8 cellular contexts compared by ENCODE assay signal in genomic region chr15:68820589-68821189, GRCh38. TPM values are rescaled to one million over a fixed set of nuclear protein-coding genes. Genes with fewer than 3 reads are reported as not detected.
DNase-seq lines count a peak whose midpoint lies in the region; ATAC-seq and TF ChIP-seq lines count a peak whose summit lies in the region.

TSS of gene ANP32A (minus strand) at chr15:68820895. CDS start at chr15:68820751, 144 bp downstream.

- peaks cover 30% of the 10 kb centered on the region for H3K4me1 Mint-ChIP-seq in progenitor cell of endocrine pancreas (ENCODE audit: low read depth)

- peak; percentile 59 for DNase-seq in NCI-H1436 treated with DMSO at 0.1 percent for 48 hours (lab: John Stamatoyannopoulos, UW)
- DNase-seq in T-helper 1 cell: peak; percentile 90 to 95 (median 91)
- peak; percentile 96 to 99 (median 98) for DNase-seq in adrenal gland
- peak; percentile 97 to 99 (median 99) for DNase-seq in heart left ventricle
- peak; percentile 99 for DNase-seq in progenitor cell of endocrine pancreas (ENCODE audit: low spot score, unreplicated experiment)
- DNase-seq in upper lobe of right lung: peak; percentile 98

- peak; percentile 14 for TF ChIP-seq POLR2A in GM10847 (IDR thresholded peaks at IDR 0.05; ENCODE audit: extremely low read depth, insufficient read length)
- peak in 1 of 2 donors; percentile 74 for TF ChIP-seq POLR2A in adrenal gland (IDR thresholded peaks at IDR 0.05)
- TF ChIP-seq POLR2A in heart left ventricle (IDR thresholded peaks at IDR 0.05): peak in 1 of 2 donors; percentile 88

- H3K9me3 Mint-ChIP-seq in progenitor cell of endocrine pancreas (ENCODE audit: low read depth): no peaks in the 10 kb centered on the region

- H3K36me3 ChIP-seq in adrenal gland (replicated peaks in 1 of 2) (no peaks in the 10 kb centered on the region), heart left ventricle (no peaks in the 10 kb centered on the region), upper lobe of right lung (no peaks in the 10 kb centered on the region)

- H3K9me3 ChIP-seq in adrenal gland (replicated peaks in 1 of 3): no peaks in the 10 kb centered on the region
- no peaks in the 10 kb centered on the region for H3K9me3 ChIP-seq in heart left ventricle
- no peaks in the 10 kb centered on the region for H3K9me3 ChIP-seq in upper lobe of right lung

- no peak for TF ChIP-seq CTCF in adrenal gland (IDR thresholded peaks at IDR 0.05)
- no peak for TF ChIP-seq CTCF in heart left ventricle (IDR thresholded peaks at IDR 0.05)
- TF ChIP-seq CTCF in progenitor cell of endocrine pancreas (IDR thresholded peaks at IDR 0.05; ENCODE audit: unreplicated experiment): no peak
- no peak for TF ChIP-seq CTCF in upper lobe of right lung (IDR thresholded peaks at IDR 0.05)

- no peaks in the 10 kb centered on the region for H3K27me3 ChIP-seq in adrenal gland
- no peaks in the 10 kb centered on the region for H3K27me3 ChIP-seq in heart left ventricle
- H3K27me3 ChIP-seq in upper lobe of right lung: no peaks in the 10 kb centered on the region

- intact Hi-C loops in adrenal gland (cut with DNase I) (no loop called here), heart left ventricle (cut with DNase I) (loop anchor here in 7 of 10 donors (2.0 to 10.0 kb wide), 7 partner anchors 26 to 266 kb away; no protein-coding TSS in a partner anchor), upper lobe of right lung (cut with DNase I) (no loop called here)

- peak within 1 kb of the TSS; percentile 99 for H3K4me3 Mint-ChIP-seq in progenitor cell of endocrine pancreas (ENCODE audit: low read depth)

- peak within 1 kb of the TSS; percentile 97 for H3K27ac Mint-ChIP-seq in progenitor cell of endocrine pancreas

- peaks cover 2% of the 10 kb centered on the region for H3K36me3 Mint-ChIP-seq in progenitor cell of endocrine pancreas (ENCODE audit: insufficient read depth)

- ATAC-seq in HG02678 (IDR thresholded peaks at IDR 0.05; ENCODE audit: unreplicated experiment): peak; percentile 64
- peak; percentile 81 to 92 (median 88) for ATAC-seq in heart left ventricle
- ATAC-seq in upper lobe of right lung: peak; percentile 88

- peak within 1 kb of the TSS; percentile 95 to 99 (median 97) for H3K27ac ChIP-seq in adrenal gland
- H3K27ac ChIP-seq in heart left ventricle: peak within 1 kb of the TSS; percentile 97 to 100 (median 100)
- H3K27ac ChIP-seq in upper lobe of right lung: peak within 1 kb of the TSS; percentile 99

- H3K4me1 ChIP-seq in adrenal gland (replicated peaks in 1 of 2) (peaks cover 9 to 28% of the 10 kb centered on the region in 2 donors), heart left ventricle (peaks cover 0 to 28% (median 18%) of the 10 kb centered on the region in 12 donors), upper lobe of right lung (peaks cover 23% of the 10 kb centered on the region)

- H3K4me3 ChIP-seq in adrenal gland: peak within 1 kb of the TSS; percentile 80 to 97 (median 87)
- H3K4me3 ChIP-seq in heart left ventricle: peak within 1 kb of the TSS; percentile 80 to 98 (median 94)
- peak within 1 kb of the TSS; percentile 96 for H3K4me3 ChIP-seq in upper lobe of right lung

- H3K27me3 Mint-ChIP-seq in progenitor cell of endocrine pancreas: no peaks in the 10 kb centered on the region

- 0 to 2% (median 0%) methylated on average over 5 to 53 of the region's 53 CpGs for WGBS in adrenal gland, 4 donors
- WGBS in heart left ventricle, 4 donors: 0 to 2% (median 1%) methylated on average over 12 to 53 of the region's 53 CpGs

RNA-seq across cellular contexts. Expression of gene ANP32A, which starts in this region (rescaled TPM):
- total RNA-seq in adrenal gland (10 to 100 TPM; 45.5 to 92.5 (median 76.8) TPM), heart left ventricle (100 to 1,000 TPM in 8 of 9 donors, 10 to 100 TPM in 1; 55.7 to 202 (median 142) TPM), progenitor cell of endocrine pancreas (263 and 279 TPM in 2 replicates), upper lobe of right lung (114 TPM)
- polyA plus RNA-seq in adrenal gland (100 to 1,000 TPM in 1 of 3 donors, 10 to 100 TPM in 2; 44.5 to 170 (median 97.3) TPM), heart left ventricle (100 to 1,000 TPM; 134 to 195 TPM)

Comparison
In these comparisons a context has a peak if more than half of its experiments do, and no peak if none do; other contexts are left out.
1. Peak in every context shown above with its lines: DNase-seq, ATAC-seq, H3K4me3 ChIP-seq and H3K27ac ChIP-seq.
2. intact Hi-C loops: an anchor here in heart left ventricle (2.0 to 10.0 kb wide); none called in adrenal gland and upper lobe of right lung.